Comparison of ENCODE assay signal across 19 cellular contexts in the genomic region with DNA sequence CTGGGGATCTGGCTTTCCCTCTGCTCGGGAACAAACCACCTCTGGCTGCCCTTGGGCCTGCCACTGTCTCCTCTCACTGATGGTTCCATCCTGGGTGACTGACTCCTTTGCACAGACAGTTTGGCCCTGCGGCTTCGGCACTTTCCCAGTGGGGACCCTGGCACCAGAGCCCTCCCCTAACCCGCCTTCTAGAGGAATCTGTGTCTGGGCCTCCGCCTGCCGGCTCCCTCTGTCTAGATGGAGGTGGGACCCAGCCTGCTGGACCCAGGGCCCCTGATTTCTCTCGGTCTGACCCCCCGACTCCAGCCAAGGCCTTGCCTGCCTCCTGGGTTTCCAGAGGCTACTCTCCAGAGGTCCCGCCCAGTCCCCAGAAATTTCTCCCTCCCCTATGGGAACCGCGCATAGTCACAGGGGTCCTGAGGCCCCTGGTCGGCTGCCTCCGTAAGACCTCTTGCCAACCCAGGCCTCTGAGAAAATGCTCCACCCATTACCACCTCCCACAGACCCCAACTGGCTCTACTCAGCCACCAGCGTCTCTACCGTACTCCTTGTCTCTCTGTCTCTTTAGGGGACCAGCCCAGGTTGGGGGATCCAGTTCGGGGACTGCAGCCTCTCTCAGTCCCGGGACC. TPM values are rescaled to one million over a fixed set of nuclear protein-coding genes. Genes with fewer than 3 reads are reported as not detected.
DNase-seq lines count a peak whose midpoint lies in the region; ATAC-seq, FAIRE-seq and TF ChIP-seq lines count a peak whose summit lies in the region.
"Had no signal": no experiment of that assay in that cellular context is flagged by ENCODE, and none has a peak within 500 bp of the region (broad histone marks: within the 10 kb centered on the region; RNA-seq: fewer than 3 reads in every experiment).

No MANE protein-coding gene starts in this region.

- peaks cover 10% of the 10 kb centered on the region for H4K20me1 ChIP-seq in astrocyte (ENCODE audit: insufficient read depth, low read length)

- H3K4me2 ChIP-seq in astrocyte (ENCODE audit: low read length), result no peak overlapping the region

- H3K36me3 ChIP-seq in H7 (replicated peaks; ENCODE audit: control insufficient read depth, insufficient read depth, low read length) (no peaks in the 10 kb centered on the region; the same call in 1 of the 2 replicates), astrocyte (ENCODE audit: insufficient read depth, low read length) (no peaks in the 10 kb centered on the region)
- H3K36me3 ChIP-seq: thoracic aorta had no signal

- no peak for DNase-seq in CD4-positive, alpha-beta T cell
- DNase-seq in H7, result peak; percentile 25
- no peak for DNase-seq in astrocyte (ENCODE audit: low read depth)
- DNase-seq in nephron progenitor cell, result no peak
- DNase-seq in NCI-H1930 (lab: John Stamatoyannopoulos, UW), result no peak
- no peak for DNase-seq in NK-92 treated with Interleukin-12 subunit alpha and Interleukin-12 subunit beta, amount 100 ng/mL, for 24 hours (lab: John Stamatoyannopoulos, UW)
- no peak for DNase-seq in central memory CD4-positive, alpha-beta T cell
- DNase-seq: activated CD4-positive, alpha-beta T cell treated with anti-CD3 and anti-CD28 coated beads, Interleukin-2, amount 50 U/mL, for 4 hours; activated T-cell treated with anti-CD3 and anti-CD28 coated beads, Interleukin-2, amount 50 U/mL, for 72 hours; AML-193; gastrocnemius medialis; GOT3; KG1; NCI-H1092 treated with DMSO at 0.1 percent for 48 hours; NCI-H526; SJCRH30; stimulated activated CD4-positive, alpha-beta T cell treated with anti-CD3 and anti-CD28 coated beads, Interleukin-2, amount 100 ng/mL, for 48 hours had no signal

- no peak overlapping the region for H2AFZ ChIP-seq in astrocyte (ENCODE audit: low read depth, low read length)

- no peak for FAIRE-seq in astrocyte (lab: Jason Lieb, UNC)

- intact Hi-C loops in CD4-positive, alpha-beta T cell (cut with DNase I, micrococcal nuclease), result loop anchor here in 1 of 2 experiments (10.0 kb wide), 1 partner anchor 1456 kb away; a partner anchor contains a TSS

- H3K27me3 Mint-ChIP-seq in CD4-positive, alpha-beta T cell, result no peaks in the 10 kb centered on the region
- H3K27me3 Mint-ChIP-seq in astrocyte (ENCODE audit: low read depth, unreplicated experiment), result no peaks in the 10 kb centered on the region
- no peaks in the 10 kb centered on the region for H3K27me3 Mint-ChIP-seq in nephron progenitor cell (ENCODE audit: low read depth, poor library complexity)

- peaks cover 26% of the 10 kb centered on the region for H3K4me1 Mint-ChIP-seq in CD4-positive, alpha-beta T cell (ENCODE audit: low read depth)
- H3K4me1 Mint-ChIP-seq in astrocyte (ENCODE audit: low read depth, unreplicated experiment), result peaks cover 3% of the 10 kb centered on the region
- peaks cover 26% of the 10 kb centered on the region for H3K4me1 Mint-ChIP-seq in nephron progenitor cell

- peak overlapping the region; percentile 84 for H3K4me3 Mint-ChIP-seq in CD4-positive, alpha-beta T cell
- H3K4me3 Mint-ChIP-seq in astrocyte (ENCODE audit: unreplicated experiment) (peak overlapping the region; percentile 35), nephron progenitor cell (peak overlapping the region; percentile 62)

- peak overlapping the region; percentile 36 for H3K27ac Mint-ChIP-seq in CD4-positive, alpha-beta T cell
- H3K27ac Mint-ChIP-seq in astrocyte (ENCODE audit: unreplicated experiment) (peak overlapping the region; percentile 58), nephron progenitor cell (no peak overlapping the region)

- no peak overlapping the region for H3K9ac ChIP-seq in astrocyte (ENCODE audit: low read length)

- CTCF ChIA-PET in CD4-positive, alpha-beta T cell (lab: Charles Lee), result no interaction called here

- H3K4me3 ChIP-seq in H7 (ENCODE audit: insufficient read depth, low read depth, low read length), result no peak overlapping the region
- no peak overlapping the region for H3K4me3 ChIP-seq in astrocyte (ENCODE audit: insufficient read depth, low read depth, low read length)
- H3K4me3 ChIP-seq: gastrocnemius medialis, SJCRH30, thoracic aorta had no signal

- ATAC-seq in CD4-positive, alpha-beta T cell (ENCODE audit: poor library complexity), result no peak
- ATAC-seq: activated T-cell treated with anti-CD3 and anti-CD28 coated beads, Interleukin-2, amount 50 U/mL, for 72 hours; gastrocnemius medialis had no signal

- peaks cover 14% of the 10 kb centered on the region for H3K4me1 ChIP-seq in astrocyte (ENCODE audit: insufficient read depth, low read length)
- H3K4me1 ChIP-seq: SJCRH30 had no signal

- no peaks in the 10 kb centered on the region for H3K27me3 ChIP-seq in CD4-positive, alpha-beta T cell (ENCODE audit: control insufficient read depth, insufficient read depth, low read length)
- H3K27me3 ChIP-seq in H7 (ENCODE audit: control insufficient read depth, insufficient read depth, low read length), result no peaks in the 10 kb centered on the region
- H3K27me3 ChIP-seq in astrocyte (ENCODE audit: insufficient read depth, low read length), result no peaks in the 10 kb centered on the region
- H3K27me3 ChIP-seq: gastrocnemius medialis, SJCRH30 had no signal

- no peaks in the 10 kb centered on the region for H3K9me3 Mint-ChIP-seq in CD4-positive, alpha-beta T cell
- H3K9me3 Mint-ChIP-seq in astrocyte (ENCODE audit: unreplicated experiment), result no peaks in the 10 kb centered on the region
- H3K9me3 Mint-ChIP-seq in nephron progenitor cell, result no peaks in the 10 kb centered on the region
- H3K9me3 Mint-ChIP-seq: activated T-cell treated with anti-CD3 and anti-CD28 coated beads, Interleukin-2, amount 50 U/mL, for 72 hours had no signal

- no peaks in the 10 kb centered on the region for H3K9me3 ChIP-seq in CD4-positive, alpha-beta T cell (ENCODE audit: control insufficient read depth, low read length)
- H3K9me3 ChIP-seq in astrocyte (ENCODE audit: insufficient read depth, low read depth, low read length), result no peaks in the 10 kb centered on the region
- H3K9me3 ChIP-seq: gastrocnemius medialis, SJCRH30, thoracic aorta had no signal

- no peak overlapping the region for H3K27ac ChIP-seq in CD4-positive, alpha-beta T cell (ENCODE audit: low read depth, low read length)
- H3K27ac ChIP-seq in astrocyte (ENCODE audit: low read depth, low read length), result no peak overlapping the region
- H3K27ac ChIP-seq: epithelial cell of prostate, gastrocnemius medialis, SJCRH30, thoracic aorta had no signal

- TF ChIP-seq CTCF in CD4-positive, alpha-beta T cell (IDR thresholded peaks at IDR 0.05), result no peak
- TF ChIP-seq CTCF in astrocyte (IDR thresholded peaks at IDR 0.05; ENCODE audit: insufficient read depth, low read depth, low read length) (no peak), nephron progenitor cell (IDR thresholded peaks at IDR 0.05) (no peak)

- POLR2A ChIA-PET in CD4-positive, alpha-beta T cell (lab: Charles Lee), result no interaction called here

- H3K36me3 Mint-ChIP-seq in CD4-positive, alpha-beta T cell (ENCODE audit: low read depth), result peaks cover 21% of the 10 kb centered on the region
- peaks cover 18% of the 10 kb centered on the region for H3K36me3 Mint-ChIP-seq in astrocyte (ENCODE audit: low read depth, unreplicated experiment)
- H3K36me3 Mint-ChIP-seq in nephron progenitor cell (ENCODE audit: low read depth), result peaks cover 16% of the 10 kb centered on the region

- H3K79me2 ChIP-seq in astrocyte (ENCODE audit: insufficient read depth, low read length), result peaks cover 22% of the 10 kb centered on the region

RNA-seq across cellular contexts. Expression of a gene that starts 2.7 kb away (rescaled TPM):
- 1 to 10 TPM; 1.7 to 1.8 TPM for total RNA-seq in CD4-positive, alpha-beta T cell
- 13.2 and 14.4 TPM in 2 replicates for total RNA-seq in H7 (2014; rRNA removed; shearing (Covaris generic))
- 12.2 and 12.8 TPM in 2 replicates for total RNA-seq in astrocyte

RNA-seq across cellular contexts. Expression of a gene that starts 4.1 kb away (rescaled TPM):
- 100 to 1,000 TPM; 209 to 212 TPM for total RNA-seq in CD4-positive, alpha-beta T cell
- total RNA-seq in H7 (2014; rRNA removed; shearing (Covaris generic)), result 231 and 289 TPM in 2 replicates
- 183 and 194 TPM in 2 replicates for total RNA-seq in astrocyte

RNA-seq across cellular contexts. Expression of a gene that starts 7.3 kb away (rescaled TPM):
- 10 to 100 TPM; 23.1 to 24.7 TPM for total RNA-seq in CD4-positive, alpha-beta T cell
- 64.7 and 67.0 TPM in 2 replicates for total RNA-seq in H7 (2014; rRNA removed; shearing (Covaris generic))
- total RNA-seq in astrocyte, result 28.4 and 30.0 TPM in 2 replicates

RNA-seq across cellular contexts. Expression of a gene that starts 9.9 kb away (rescaled TPM):
- total RNA-seq in CD4-positive, alpha-beta T cell, result 10 to 100 TPM; 45.2 to 46.6 TPM
- total RNA-seq in H7 (2014; rRNA removed; shearing (Covaris generic)), result 16.0 and 25.0 TPM in 2 replicates
- total RNA-seq in astrocyte, result 35.8 and 36.6 TPM in 2 replicates

RNA-seq across cellular contexts. Expression of a gene that starts 24.3 kb away (rescaled TPM):
- total RNA-seq in CD4-positive, alpha-beta T cell, result 10 to 100 TPM; 39.0 to 40.5 TPM
- total RNA-seq in H7 (2014; rRNA removed; shearing (Covaris generic)), result 156 and 157 TPM in 2 replicates
- 145 and 156 TPM in 2 replicates for total RNA-seq in astrocyte
